ENCODE assay signal across 20 cellular contexts in the genomic region with DNA sequence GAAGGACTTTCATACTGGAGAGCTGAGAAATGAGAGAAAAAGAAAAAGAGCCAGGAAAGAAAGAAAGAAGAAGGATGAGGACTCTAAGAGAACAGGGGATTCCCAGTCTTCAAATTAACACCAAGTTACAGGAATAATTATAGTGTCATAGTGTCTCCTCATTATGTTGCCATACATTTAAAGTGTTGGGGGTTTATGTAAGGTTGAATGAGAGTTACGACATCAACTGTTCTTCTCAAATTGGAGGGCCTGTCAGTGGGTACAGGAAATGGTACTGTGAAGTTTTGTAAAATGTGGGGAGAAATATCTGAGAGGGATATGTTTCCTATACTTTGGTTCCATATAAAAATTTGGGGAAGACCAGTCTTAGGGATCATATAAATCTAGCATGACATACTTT. TPM values are rescaled to one million over a fixed set of nuclear protein-coding genes. Genes with fewer than 3 reads are reported as not detected.
DNase-seq lines count a peak whose midpoint lies in the region; ATAC-seq, FAIRE-seq and TF ChIP-seq lines count a peak whose summit lies in the region.
"Had no signal": no experiment of that assay in that cellular context is flagged by ENCODE, and none has a peak within 500 bp of the region (broad histone marks: within the 10 kb centered on the region; RNA-seq: fewer than 3 reads in every experiment).

No MANE protein-coding gene starts in this region.

- H3K36me3 ChIP-seq in CD8-positive, alpha-beta T cell (ENCODE audit: insufficient read depth, low read length) = no peaks in the 10 kb centered on the region

- TF ChIP-seq POLR2A in NB4 (IDR thresholded peaks at IDR 0.05; ENCODE audit: extremely low read depth, insufficient read length) = no peak
- TF ChIP-seq POLR2A in erythroblast (IDR thresholded peaks at IDR 0.05; ENCODE audit: low read length) = no peak

- peak overlapping the region; percentile 22 for H3K4me3 Mint-ChIP-seq in mesothelial cell of epicardium
- H3K4me3 Mint-ChIP-seq in CD8-positive, alpha-beta T cell = no peak overlapping the region
- H3K4me3 Mint-ChIP-seq: HFFc6 had no signal

- H3K4me3 ChIP-seq in NB4 (ENCODE audit: low read depth, low read length) = no peak overlapping the region
- H3K4me3 ChIP-seq in CD8-positive, alpha-beta T cell (ENCODE audit: low read depth, low read length) = no peak overlapping the region
- H3K4me3 ChIP-seq: A549 had no signal

- H3K4me1 ChIP-seq in CD8-positive, alpha-beta T cell (ENCODE audit: insufficient read depth, low read length) = no peaks in the 10 kb centered on the region
- H3K4me1 ChIP-seq: A549 had no signal

- H3K9me3 ChIP-seq in CD8-positive, alpha-beta T cell (ENCODE audit: low read length) = no peaks in the 10 kb centered on the region
- H3K9me3 ChIP-seq: A549 had no signal

- peak overlapping the region; percentile 75 for H3K27ac Mint-ChIP-seq in mesothelial cell of epicardium
- H3K27ac Mint-ChIP-seq in CD8-positive, alpha-beta T cell = no peak overlapping the region
- H3K27ac Mint-ChIP-seq: HFFc6 had no signal

- H3K27ac ChIP-seq in CD8-positive, alpha-beta T cell (ENCODE audit: low read depth, low read length) = no peak overlapping the region
- H3K27ac ChIP-seq: A549 had no signal

- H3K27me3 ChIP-seq in CD8-positive, alpha-beta T cell (ENCODE audit: insufficient read depth, low read length) = no peaks in the 10 kb centered on the region

- FAIRE-seq in GM19239 (lab: Jason Lieb, UNC) = peak; percentile 55
- FAIRE-seq: A549, H54, HepG2 had no signal

- no peaks in the 10 kb centered on the region for H3K27me3 Mint-ChIP-seq in mesothelial cell of epicardium (ENCODE audit: low read depth)
- H3K27me3 Mint-ChIP-seq in CD8-positive, alpha-beta T cell (ENCODE audit: low read depth) = no peaks in the 10 kb centered on the region

- CTCF ChIA-PET in CD8-positive, alpha-beta T cell (lab: Charles Lee) = interaction anchor here (2.0 to 2.9 kb wide), 2 partner anchors 199 to 209 kb away, joined by 7 to 15 read pairs; no protein-coding TSS in a partner anchor

- TF ChIP-seq CTCF in NB4 (IDR thresholded peaks at IDR 0.05; ENCODE audit: low read depth, low read length) (no peak), mesothelial cell of epicardium (IDR thresholded peaks at IDR 0.05; ENCODE audit: unreplicated experiment) (no peak)
- no peak for TF ChIP-seq CTCF in CD8-positive, alpha-beta T cell (IDR thresholded peaks at IDR 0.05)

- peaks cover 2% of the 10 kb centered on the region for H3K36me3 Mint-ChIP-seq in mesothelial cell of epicardium
- H3K36me3 Mint-ChIP-seq in CD8-positive, alpha-beta T cell = no peaks in the 10 kb centered on the region

- H3K9me3 Mint-ChIP-seq in mesothelial cell of epicardium = no peaks in the 10 kb centered on the region
- H3K9me3 Mint-ChIP-seq in CD8-positive, alpha-beta T cell = peaks cover 2% of the 10 kb centered on the region
- H3K9me3 Mint-ChIP-seq: HFFc6 had no signal

- H3K4me1 Mint-ChIP-seq in mesothelial cell of epicardium = peaks cover 34% of the 10 kb centered on the region
- no peaks in the 10 kb centered on the region for H3K4me1 Mint-ChIP-seq in CD8-positive, alpha-beta T cell (ENCODE audit: low read depth)

- POLR2A ChIA-PET in CD8-positive, alpha-beta T cell (lab: Charles Lee) = interaction anchor here (0.6 kb wide), 1 partner anchor 64 kb away, joined by 3 read pairs; no protein-coding TSS in a partner anchor

- ATAC-seq in CD8-positive, alpha-beta T cell = no peak
- ATAC-seq: A549, HepG2 had no signal

- intact Hi-C loops in CD8-positive, alpha-beta T cell (cut with DNase I, micrococcal nuclease) = no loop called here

- DNase-seq in GM19239 (ENCODE audit: insufficient read length, low spot score) (no peak), NB4 (ENCODE audit: low read depth) (peak; percentile 70), SKM-1 treated with dmso at 0.1 percent for 144 hours (lab: John Stamatoyannopoulos, UW; ENCODE audit: unreplicated experiment) (peak; percentile 5), mesothelial cell of epicardium (ENCODE audit: low spot score in 2 of 2, unreplicated experiment in 2 of 2) (no peak), NCI-H2196 treated with DMSO at 0.1 percent for 48 hours (lab: John Stamatoyannopoulos, UW; ENCODE audit: unreplicated experiment) (no peak), erythroblast (lab: John Stamatoyannopoulos, UW) (no peak)
- DNase-seq in CD8-positive, alpha-beta T cell = no peak
- DNase-seq: C1 segment of cervical spinal cord, DMS153, HFFc6, KG1, NCI-H2029, NCI-H2171, NCI-H446 treated with DMSO at 0.1 percent for 48 hours, NCI-H82, SHP77 had no signal

RNA-seq across cellular contexts. Expression of gene CD200, which starts 12.3 kb away (rescaled TPM):
- total RNA-seq in mesothelial cell of epicardium = 25.7 to 26.6 TPM (median 25.9 TPM) in 3 replicates
- 1 to 10 TPM; 1.1 to 1.2 TPM for total RNA-seq in CD8-positive, alpha-beta T cell
- total RNA-seq: HepG2, HFFc6, MCF 10A had no signal

RNA-seq across cellular contexts. Expression of gene SLC9C1, which starts 26.7 kb away (rescaled TPM):
- total RNA-seq in mesothelial cell of epicardium = 0.69 to 1.6 TPM (median 0.69 TPM) in 3 replicates
- not detected for total RNA-seq in CD8-positive, alpha-beta T cell
- total RNA-seq: HepG2, HFFc6, MCF 10A had no signal

Comparison
In these comparisons a context has a peak if more than half of its experiments do, and no peak if none do; other contexts are left out.
1. DNase-seq: peak in NB4 (single experiment) and SKM-1 treated with dmso at 0.1 percent for 144 hours (single experiment); none in GM19239 (single experiment), mesothelial cell of epicardium (0 of 2), NCI-H2196 treated with DMSO at 0.1 percent for 48 hours (single experiment), erythroblast (0 of 2) and CD8-positive, alpha-beta T cell (0 of 7).
2. RNA of gene CD200, which starts 12.3 kb away (total RNA-seq): 25.7 to 26.6 TPM in mesothelial cell of epicardium; 1.1 to 1.2 TPM in CD8-positive, alpha-beta T cell; every median in the first group is over 10 times any median in the second.